ENCODE assay signal across 1 cellular context in the genomic region with DNA sequence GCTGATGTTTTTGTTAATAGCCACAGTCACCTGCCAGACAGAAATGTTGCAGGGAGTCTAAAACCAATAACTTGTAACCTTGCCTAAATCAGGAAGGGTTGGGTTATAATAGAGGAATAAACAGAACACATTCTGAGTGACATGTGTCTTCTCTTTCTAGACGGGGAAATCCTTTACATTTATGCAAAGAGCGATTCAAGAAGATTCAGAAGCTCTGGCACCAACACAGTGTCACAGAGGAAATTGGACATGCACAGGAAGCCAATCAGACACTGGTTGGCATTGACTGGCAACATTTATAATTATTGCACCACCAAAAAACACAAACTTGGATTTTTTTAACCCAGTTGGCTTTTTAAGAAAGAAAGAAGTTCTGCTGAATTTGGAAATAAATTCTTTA.
TF ChIP-seq lines count a peak whose summit lies in the region.

No MANE protein-coding gene starts in this region.

TF ChIP-seq in IMR-90, 13 proteins besides CTCF, POLR2A, EP300 and RAD21:
- TF ChIP-seq ELK1 (IDR thresholded peaks at IDR 0.05; ENCODE audit: borderline replicate concordance, low read depth, low read length): no peak
- no peak for TF ChIP-seq RCOR1 (IDR thresholded peaks at IDR 0.05; ENCODE audit: insufficient replicate concordance, low read length)
- no peak for TF ChIP-seq SMC3 (IDR thresholded peaks at IDR 0.05; ENCODE audit: low read depth, low read length)
- TF ChIP-seq CHD1 (IDR thresholded peaks at IDR 0.05; ENCODE audit: low read depth, low read length): no peak
- TF ChIP-seq CEBPB (IDR thresholded peaks at IDR 0.05; ENCODE audit: low read depth, low read length): no peak
- no peak for TF ChIP-seq MXI1 (IDR thresholded peaks at IDR 0.05; ENCODE audit: borderline replicate concordance, low read depth, low read length)
- TF ChIP-seq MAZ (IDR thresholded peaks at IDR 0.05; ENCODE audit: borderline replicate concordance, low read depth, low read length): no peak
